In the genomic region with DNA sequence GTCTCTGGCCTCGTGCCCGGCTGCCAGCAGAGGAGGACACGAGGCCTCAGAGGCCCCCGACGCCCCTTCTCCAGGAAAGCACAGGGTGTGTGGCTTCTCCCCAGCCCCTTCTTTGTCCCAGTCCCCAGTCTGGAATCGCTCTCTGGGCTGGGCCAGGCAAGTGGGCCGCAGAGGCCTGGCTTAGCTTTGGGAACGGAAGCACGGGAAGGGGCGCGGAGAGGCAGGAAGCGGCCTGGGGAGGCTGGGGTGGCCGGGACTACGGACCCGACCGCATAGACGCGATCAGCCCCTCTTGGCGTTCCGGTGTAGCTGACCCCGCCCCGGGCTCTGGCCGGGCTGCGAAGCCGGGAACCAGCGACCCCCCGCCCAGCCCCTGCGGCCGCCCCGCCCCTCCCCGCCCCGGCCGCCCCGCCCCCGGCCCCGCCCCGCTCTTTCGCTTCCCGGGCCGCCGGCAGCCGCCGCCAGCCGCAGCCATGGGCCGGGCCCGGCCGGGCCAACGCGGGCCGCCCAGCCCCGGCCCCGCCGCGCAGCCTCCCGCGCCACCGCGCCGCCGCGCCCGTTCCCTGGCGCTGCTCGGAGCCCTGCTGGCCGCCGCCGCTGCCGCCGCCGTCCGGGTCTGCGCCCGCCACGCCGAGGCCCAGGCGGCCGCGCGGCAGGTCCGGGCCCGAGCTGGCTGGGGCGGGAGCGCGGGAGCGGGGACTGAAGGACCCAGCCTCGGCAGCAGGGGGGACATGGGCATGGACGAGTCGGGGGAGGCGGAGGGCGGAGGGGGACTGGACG, we compare ENCODE assay signal across 8 cellular contexts. TPM values are rescaled to one million over a fixed set of nuclear protein-coding genes. Genes with fewer than 3 reads are reported as not detected.
DNase-seq lines count a peak whose midpoint lies in the region; ATAC-seq and TF ChIP-seq lines count a peak whose summit lies in the region.

A gene with protein sequence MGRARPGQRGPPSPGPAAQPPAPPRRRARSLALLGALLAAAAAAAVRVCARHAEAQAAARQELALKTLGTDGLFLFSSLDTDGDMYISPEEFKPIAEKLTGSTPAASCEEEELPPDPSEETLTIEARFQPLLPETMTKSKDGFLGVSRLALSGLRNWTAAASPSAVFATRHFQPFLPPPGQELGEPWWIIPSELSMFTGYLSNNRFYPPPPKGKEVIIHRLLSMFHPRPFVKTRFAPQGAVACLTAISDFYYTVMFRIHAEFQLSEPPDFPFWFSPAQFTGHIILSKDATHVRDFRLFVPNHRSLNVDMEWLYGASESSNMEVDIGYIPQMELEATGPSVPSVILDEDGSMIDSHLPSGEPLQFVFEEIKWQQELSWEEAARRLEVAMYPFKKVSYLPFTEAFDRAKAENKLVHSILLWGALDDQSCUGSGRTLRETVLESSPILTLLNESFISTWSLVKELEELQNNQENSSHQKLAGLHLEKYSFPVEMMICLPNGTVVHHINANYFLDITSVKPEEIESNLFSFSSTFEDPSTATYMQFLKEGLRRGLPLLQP (plus strand): TSS at position 436 of the 780 bp plus-strand sequence. CDS start 38 bp downstream, at position 474.

- peak; percentile 67 for ATAC-seq in activated CD8-positive, alpha-beta T cell treated with anti-CD3 and anti-CD28 coated beads, Interleukin-2, amount 10 ng/mL, durations not matched to agents 7 days and 5 days
- ATAC-seq in esophagus mucosa (peak; percentile 35), mucosa of descending colon (peak; percentile 73), GM21528 (IDR thresholded peaks at IDR 0.05; ENCODE audit: low FRiP score, unreplicated experiment) (no peak), HG03175 (IDR thresholded peaks at IDR 0.05; ENCODE audit: unreplicated experiment) (no peak)

- POLR2A ChIA-PET in activated CD8-positive, alpha-beta T cell treated with anti-CD3 and anti-CD28 coated beads, Interleukin-2, amount 10 ng/mL, durations not matched to agents 7 days and 5 days (lab: Charles Lee): no interaction called here

- H3K4me3 Mint-ChIP-seq in activated CD8-positive, alpha-beta T cell treated with anti-CD3 and anti-CD28 coated beads, Interleukin-2, amount 10 ng/mL, durations not matched to agents 7 days and 5 days: peak within 1 kb of the TSS; percentile 74

- peaks cover 8% of the 10 kb centered on the region for H3K27me3 ChIP-seq in thymus (ENCODE audit: control insufficient read depth, insufficient read depth)

- peaks cover 52% of the 10 kb centered on the region for H3K4me1 Mint-ChIP-seq in activated CD8-positive, alpha-beta T cell treated with anti-CD3 and anti-CD28 coated beads, Interleukin-2, amount 10 ng/mL, durations not matched to agents 7 days and 5 days (ENCODE audit: low read depth)

- DNase-seq in NCI-H1105 (lab: John Stamatoyannopoulos, UW): peak; percentile 54
- DNase-seq in activated CD8-positive, alpha-beta T cell treated with anti-CD3 and anti-CD28 coated beads, Interleukin-2, amount 10 ng/mL, durations not matched to agents 7 days and 5 days: no peak
- DNase-seq in mucosa of descending colon: peak; percentile 56 to 74 (median 66)

- H3K9me3 ChIP-seq in ES-I3 (ENCODE audit: control insufficient read depth, insufficient read depth, low read length) (no peaks in the 10 kb centered on the region), mucosa of descending colon (no peaks in the 10 kb centered on the region), thymus (ENCODE audit: control insufficient read depth) (no peaks in the 10 kb centered on the region)

- intact Hi-C loops in mucosa of descending colon (cut with DNase I, micrococcal nuclease): loop anchor here (5.0 to 10.0 kb wide), 2 partner anchors 185 to 193 kb away; a partner anchor contains a TSS

- peaks cover 11% of the 10 kb centered on the region for H3K27me3 Mint-ChIP-seq in activated CD8-positive, alpha-beta T cell treated with anti-CD3 and anti-CD28 coated beads, Interleukin-2, amount 10 ng/mL, durations not matched to agents 7 days and 5 days (ENCODE audit: low read depth)

- H3K4me1 ChIP-seq in ES-I3 (ENCODE audit: insufficient read depth, low read length): peaks cover 14% of the 10 kb centered on the region
- no peaks in the 10 kb centered on the region for H3K4me1 ChIP-seq in mucosa of descending colon (ENCODE audit: low read depth)
- peaks cover 18% of the 10 kb centered on the region for H3K4me1 ChIP-seq in thymus (ENCODE audit: control insufficient read depth, insufficient read depth, low read length)

- WGBS in thymus: 2% methylated on average over 81 of the region's 91 CpGs

- CTCF ChIA-PET in activated CD8-positive, alpha-beta T cell treated with anti-CD3 and anti-CD28 coated beads, Interleukin-2, amount 10 ng/mL, durations not matched to agents 7 days and 5 days (lab: Charles Lee): interaction anchor here (1.3 to 7.1 kb wide), 5 partner anchors 9 to 267 kb away, joined by 3 to 68 read pairs (median 21); no protein-coding TSS in a partner anchor

- H3K4me3 ChIP-seq in mucosa of descending colon: no peak within 1 kb of the TSS
- peak within 1 kb of the TSS; percentile 66 for H3K4me3 ChIP-seq in thymus (ENCODE audit: low read length)

- H3K9me3 Mint-ChIP-seq in activated CD8-positive, alpha-beta T cell treated with anti-CD3 and anti-CD28 coated beads, Interleukin-2, amount 10 ng/mL, durations not matched to agents 7 days and 5 days (ENCODE audit: insufficient read depth): no peaks in the 10 kb centered on the region

- H3K36me3 ChIP-seq in ES-I3 (ENCODE audit: insufficient read depth, low read length) (no peaks in the 10 kb centered on the region; the same call in 1 of the 2 replicates), mucosa of descending colon (ENCODE audit: low read depth) (no peaks in the 10 kb centered on the region), thymus (ENCODE audit: control insufficient read depth, insufficient read depth) (no peaks in the 10 kb centered on the region)

- TF ChIP-seq CTCF in mucosa of descending colon (IDR thresholded peaks at IDR 0.05): no peak

- peak within 1 kb of the TSS; percentile 60 for H3K9ac ChIP-seq in ES-I3 (ENCODE audit: low read depth, low read length)

- peak within 1 kb of the TSS; percentile 1 for H3K27ac ChIP-seq in thymus (ENCODE audit: low read depth)

- no peaks in the 10 kb centered on the region for H3K36me3 Mint-ChIP-seq in activated CD8-positive, alpha-beta T cell treated with anti-CD3 and anti-CD28 coated beads, Interleukin-2, amount 10 ng/mL, durations not matched to agents 7 days and 5 days (ENCODE audit: low read depth)

- H3K27ac Mint-ChIP-seq in activated CD8-positive, alpha-beta T cell treated with anti-CD3 and anti-CD28 coated beads, Interleukin-2, amount 10 ng/mL, durations not matched to agents 7 days and 5 days: peak within 1 kb of the TSS; percentile 37

RNA-seq across cellular contexts. Expression of the gene that starts here (rescaled TPM):
- total RNA-seq in activated CD8-positive, alpha-beta T cell treated with anti-CD3 and anti-CD28 coated beads, Interleukin-2, amount 10 ng/mL, durations not matched to agents 7 days and 5 days: 1 to 10 TPM; 4.5 to 5.1 TPM
- total RNA-seq in esophagus mucosa: 35.2 TPM
- total RNA-seq in mucosa of descending colon: 10 to 100 TPM; 29.6 to 45.1 (median 35.9) TPM
- 17.4 TPM for polyA plus RNA-seq in thymus

Comparison
In these comparisons a context has a peak if more than half of its experiments do, and no peak if none do; other contexts are left out.
1. ATAC-seq: peak in activated CD8-positive, alpha-beta T cell treated with anti-CD3 and anti-CD28 coated beads, Interleukin-2, amount 10 ng/mL, durations not matched to agents 7 days and 5 days (single experiment), esophagus mucosa (single experiment) and mucosa of descending colon (single experiment); none in GM21528 (single experiment) and HG03175 (single experiment).